In the genomic region with DNA sequence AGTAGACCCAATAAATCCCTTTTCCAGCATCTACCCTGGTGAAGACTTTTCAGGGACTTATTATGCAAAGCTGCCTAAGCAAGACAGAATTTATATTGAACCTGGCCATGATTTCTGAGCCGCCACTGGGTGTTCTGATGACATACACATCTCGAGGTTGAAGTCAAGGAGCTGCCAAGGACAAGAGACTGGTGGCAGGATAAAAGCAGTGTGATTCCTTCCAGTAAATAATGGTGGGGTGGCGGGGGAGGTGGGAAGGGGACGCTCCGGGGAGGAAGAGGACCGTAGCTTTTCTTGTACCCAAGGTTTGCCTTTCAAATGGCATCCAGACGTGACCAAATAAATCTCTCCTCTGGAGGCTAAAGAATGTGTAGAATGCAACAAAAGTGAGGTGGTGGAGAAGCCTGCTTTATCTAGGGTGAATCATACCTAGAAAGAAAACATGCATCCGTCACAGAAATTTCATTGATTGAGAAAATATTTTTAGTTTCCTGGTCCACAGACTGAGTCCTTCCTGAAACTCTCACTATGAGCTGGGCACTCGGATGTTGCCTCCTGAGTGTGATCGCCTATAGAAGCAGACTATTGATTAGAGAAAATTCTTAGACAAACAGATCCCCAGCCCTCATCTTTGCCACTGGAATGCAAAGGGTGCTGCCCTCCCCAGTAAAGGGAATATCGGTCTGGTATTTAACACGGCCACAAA, we compare ENCODE assay signal across 12 cellular contexts.
DNase-seq lines count a peak whose midpoint lies in the region; ATAC-seq, FAIRE-seq and TF ChIP-seq lines count a peak whose summit lies in the region.
"Had no signal": no experiment of that assay in that cellular context is flagged by ENCODE, and none has a peak within 500 bp of the region (broad histone marks: within the 10 kb centered on the region; RNA-seq: fewer than 3 reads in every experiment).

No MANE protein-coding gene starts in this region.

- no peak for FAIRE-seq in A549 (lab: Jason Lieb, UNC)
- FAIRE-seq in bronchial epithelial cell (lab: Jason Lieb, UNC) = no peak

- no peaks in the 10 kb centered on the region for H3K27me3 ChIP-seq in bronchial epithelial cell (ENCODE audit: control insufficient read depth, insufficient read depth, low read length)
- H3K27me3 ChIP-seq in lung (ENCODE audit: control insufficient read depth, insufficient read depth) = no peaks in the 10 kb centered on the region
- H3K27me3 ChIP-seq: BLaER1 treated with 17β-estradiol and CSF1 and Interleukin-3, amounts not matched to agents 10 nM and 100 nM had no signal

- ATAC-seq in A549 (peak; percentile 76 to 85), lung (ENCODE audit: insufficient read depth, low FRiP score) (no peak), GM19463 (IDR thresholded peaks at IDR 0.05; ENCODE audit: unreplicated experiment) (no peak), GM21526 (IDR thresholded peaks at IDR 0.05; ENCODE audit: low FRiP score, unreplicated experiment) (no peak)

- no peak overlapping the region for H3K4me3 ChIP-seq in A549
- H3K4me3 ChIP-seq in bronchial epithelial cell (ENCODE audit: low read depth, low read length) = no peak overlapping the region
- no peak overlapping the region for H3K4me3 ChIP-seq in lung
- H3K4me3 ChIP-seq: BLaER1 treated with 17β-estradiol and CSF1 and Interleukin-3, amounts not matched to agents 10 nM and 100 nM had no signal

- TF ChIP-seq CTCF in A549 (IDR thresholded peaks at IDR 0.05) (no peak), HFFc6 (IDR thresholded peaks at IDR 0.05) (no peak), bronchial epithelial cell (IDR thresholded peaks at IDR 0.05; ENCODE audit: insufficient read depth, low read length, severe bottlenecking) (no peak), lung (IDR thresholded peaks at IDR 0.05; ENCODE audit: control extremely low read depth, extremely low read depth) (no peak)

- peak overlapping the region; percentile 38 to 56; a peak in 5 of 6 replicates for H3K27ac ChIP-seq in A549
- H3K27ac ChIP-seq in lung (ENCODE audit: low read depth in 1 of 2, low read length in 1 of 2) = peak overlapping the region in 1 of 2 donors; percentile 49
- H3K27ac ChIP-seq: BLaER1 treated with 17β-estradiol and CSF1 and Interleukin-3, amounts not matched to agents 10 nM and 100 nM had no signal

- peak; percentile 24 to 51 for DNase-seq in A549 (ENCODE audit: low read depth in 1 of 2, low spot score in 1 of 2)
- DNase-seq in HFFc6 = peak; percentile 65
- peak; percentile 17 for DNase-seq in bronchial epithelial cell (ENCODE audit: low read depth)
- DNase-seq in lung (ENCODE audit: low spot score) = peak; percentile 6
- DNase-seq in stimulated activated CD4-positive, alpha-beta T cell treated with anti-CD3 and anti-CD28 coated beads, Interleukin-4, amount 100 ng/mL, for 4 hours = no peak
- no peak for DNase-seq in immature natural killer cell
- DNase-seq: activated CD4-positive, alpha-beta T cell treated with anti-CD3 and anti-CD28 coated beads, Interleukin-2, amount 50 U/mL, for 48 hours; activated naive CD8-positive, alpha-beta T cell treated with anti-CD3 and anti-CD28 coated beads for 36 hours; NCI-H446 had no signal

- H3K27ac Mint-ChIP-seq in HFFc6 (peak overlapping the region; percentile 85), immature natural killer cell (no peak overlapping the region)
- H3K27ac Mint-ChIP-seq: activated naive CD8-positive, alpha-beta T cell treated with anti-CD3 and anti-CD28 coated beads for 36 hours had no signal

- H3K4me1 Mint-ChIP-seq in HFFc6 (ENCODE audit: low read depth) (peaks cover 36% of the 10 kb centered on the region), immature natural killer cell (peaks cover 11 to 13% of the 10 kb centered on the region in 2 donors)
- H3K4me1 Mint-ChIP-seq: activated naive CD8-positive, alpha-beta T cell treated with anti-CD3 and anti-CD28 coated beads for 36 hours had no signal

- H3K9me3 Mint-ChIP-seq in HFFc6 (no peaks in the 10 kb centered on the region), immature natural killer cell (peaks cover 0 to 1% (median 0%) of the 10 kb centered on the region in 6 donors)

- peak overlapping the region; percentile 61 for H3K4me2 ChIP-seq in A549
- H3K4me2 ChIP-seq: BLaER1 treated with 17β-estradiol and CSF1 and Interleukin-3, amounts not matched to agents 10 nM and 100 nM had no signal

- TF ChIP-seq POLR2A in A549 (IDR thresholded peaks at IDR 0.05; ENCODE audit: low read length) = no peak

- peaks cover 1% of the 10 kb centered on the region for H3K27me3 Mint-ChIP-seq in HFFc6 (ENCODE audit: insufficient read depth)
- H3K27me3 Mint-ChIP-seq in immature natural killer cell (ENCODE audit: low read depth in 3 of 3) = peaks cover 0 to 4% (median 0%) of the 10 kb centered on the region in 3 donors
- H3K27me3 Mint-ChIP-seq: activated naive CD8-positive, alpha-beta T cell treated with anti-CD3 and anti-CD28 coated beads for 36 hours had no signal

- TF ChIP-seq EP300 in A549 (IDR thresholded peaks at IDR 0.05) = no peak

- POLR2A ChIA-PET in A549 (lab: Yijun Ruan, JAX) = no interaction called here

- H3K4me1 ChIP-seq in A549 (peaks cover 16% of the 10 kb centered on the region), lung (ENCODE audit: control insufficient read depth in 2 of 2, insufficient read depth in 2 of 2, low read length in 2 of 2) (peaks cover 2 to 7% of the 10 kb centered on the region in 2 donors)

- CTCF ChIA-PET in A549 (lab: Yijun Ruan, JAX) = interaction anchor here (1.0 to 1.7 kb wide), 4 partner anchors 20 to 268 kb away, joined by 3 to 4 read pairs (median 4); no protein-coding TSS in a partner anchor

- TF ChIP-seq RAD21 in A549 (conservative IDR thresholded peaks at IDR 0.05 in 1 of 2, IDR thresholded peaks at IDR 0.05 in 1 of 2) = no peak

- peak overlapping the region; percentile 65 for H3K4me3 Mint-ChIP-seq in HFFc6
- H3K4me3 Mint-ChIP-seq in immature natural killer cell = no peak overlapping the region
- H3K4me3 Mint-ChIP-seq: activated naive CD8-positive, alpha-beta T cell treated with anti-CD3 and anti-CD28 coated beads for 36 hours had no signal

- H3K36me3 Mint-ChIP-seq in HFFc6 (ENCODE audit: low read depth) = peaks cover 22% of the 10 kb centered on the region
- H3K36me3 Mint-ChIP-seq in immature natural killer cell = peaks cover 0 to 10% (median 0%) of the 10 kb centered on the region in 3 donors

- WGBS in A549 (ENCODE audit: missing lambda C conversion rate) = 14% methylated on average over 9 of the region's 12 CpGs
- 62 to 74% methylated on average over 12 of the region's 12 CpGs for WGBS in lung, 2 donors

- no peaks in the 10 kb centered on the region for H3K36me3 ChIP-seq in bronchial epithelial cell (ENCODE audit: control insufficient read depth, insufficient read depth, low read length)
- H3K36me3 ChIP-seq in lung (ENCODE audit: control insufficient read depth in 2 of 2, insufficient read depth in 2 of 2, low read length in 2 of 2) = no peaks in the 10 kb centered on the region
- H3K36me3 ChIP-seq: BLaER1 treated with 17β-estradiol and CSF1 and Interleukin-3, amounts not matched to agents 10 nM and 100 nM had no signal

- H3K9me3 ChIP-seq in A549 (no peaks in the 10 kb centered on the region; the same call in 2 of the 3 replicates), lung (ENCODE audit: control insufficient read depth in 2 of 2, insufficient read depth in 1 of 2, low read length in 1 of 2) (peaks cover 0 to 4% of the 10 kb centered on the region in 2 donors)

TF ChIP-seq in A549, 52 proteins besides CTCF, POLR2A, EP300 and RAD21:
- no peak for TF ChIP-seq MYC (IDR thresholded peaks at IDR 0.05; ENCODE audit: borderline replicate concordance, low read length)
- TF ChIP-seq JUNB (IDR thresholded peaks at IDR 0.05) = peak; percentile 33; the same call in 1 of the 2 replicates
- no peak for TF ChIP-seq FOSL2 (IDR thresholded peaks at IDR 0.05)
- 0 out of 2 replicates have a peak, but pooled peaks have one; percentile 26 for TF ChIP-seq FOSL2 (CRISPR knock-in tag; IDR thresholded peaks at IDR 0.05)
- TF ChIP-seq HDAC2 (IDR thresholded peaks at IDR 0.05) = no peak
- TF ChIP-seq GATA3 (IDR thresholded peaks at IDR 0.05; ENCODE audit: borderline replicate concordance) = peak; percentile 25; the same call in 1 of the 2 replicates
- TF ChIP-seq HOXA7 (CRISPR knock-in tag; IDR thresholded peaks at IDR 0.05) = no peak

Comparison
In these comparisons a context has a peak if more than half of its experiments do, and no peak if none do; other contexts are left out.
1. ATAC-seq: peak in A549 (2 of 2); none in lung (single experiment), GM19463 (single experiment) and GM21526 (single experiment).
2. DNase-seq: peak in A549 (2 of 2), HFFc6 (single experiment), bronchial epithelial cell (single experiment) and lung (single experiment); none in stimulated activated CD4-positive, alpha-beta T cell treated with anti-CD3 and anti-CD28 coated beads, Interleukin-4, amount 100 ng/mL, for 4 hours (0 of 2) and immature natural killer cell (0 of 3).